Comparison of ENCODE assay signal across 18 cellular contexts in the genomic region with DNA sequence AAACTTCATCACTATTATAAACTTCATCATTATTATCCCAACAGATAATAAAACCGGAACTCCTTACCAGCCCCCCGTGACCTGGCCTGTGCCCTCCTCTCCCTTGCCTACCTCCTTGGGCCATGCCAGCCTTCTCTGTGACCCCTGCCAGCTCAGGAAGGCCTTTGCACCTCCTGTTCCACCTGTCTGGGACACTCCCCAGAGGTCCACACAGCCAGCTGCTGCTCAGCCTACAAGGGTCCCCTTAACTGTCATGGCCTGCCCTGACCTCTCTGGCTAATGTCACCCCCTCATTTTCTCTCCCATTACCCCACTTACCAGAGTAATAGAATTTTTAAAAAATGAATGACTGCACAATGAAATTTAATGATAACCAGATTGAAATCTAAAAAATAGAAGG.
DNase-seq lines count a peak whose midpoint lies in the region; ATAC-seq, FAIRE-seq and TF ChIP-seq lines count a peak whose summit lies in the region.
"Had no signal": no experiment of that assay in that cellular context is flagged by ENCODE, and none has a peak within 500 bp of the region (broad histone marks: within the 10 kb centered on the region; RNA-seq: fewer than 3 reads in every experiment).

No MANE protein-coding gene starts in this region.

- H4K20me1 ChIP-seq in HepG2 (ENCODE audit: insufficient read depth, low read length), result no peaks in the 10 kb centered on the region

- no peak overlapping the region for H3K4me3 Mint-ChIP-seq in nephron
- H3K4me3 Mint-ChIP-seq: CD14-positive monocyte, IgD-negative memory B cell had no signal

- no peak overlapping the region for H2AFZ ChIP-seq in HepG2 (ENCODE audit: low read length)

- H3K27me3 ChIP-seq in right lobe of liver (no peaks in the 10 kb centered on the region), HepG2 (ENCODE audit: control insufficient read depth in 1 of 2, insufficient read depth in 2 of 2, low read length in 2 of 2) (no peaks in the 10 kb centered on the region), SJCRH30 (no peaks in the 10 kb centered on the region)

- no peaks in the 10 kb centered on the region for H3K79me2 ChIP-seq in HepG2 (ENCODE audit: insufficient read depth, low read length)

- POLR2A ChIA-PET in HepG2 (lab: Yijun Ruan, JAX), result no interaction called here

- H3K36me3 Mint-ChIP-seq in nephron (ENCODE audit: low read depth), result peaks cover 62% of the 10 kb centered on the region
- H3K36me3 Mint-ChIP-seq: IgD-negative memory B cell had no signal

- H3K4me2 ChIP-seq in HepG2 (ENCODE audit: low read depth, low read length), result no peak overlapping the region

- intact Hi-C loops in right lobe of liver (cut with DNase I) (no loop called here), HepG2 (cut with micrococcal nuclease; ENCODE audit: unreplicated experiment) (no loop called here)

- no peak for TF ChIP-seq POLR2A in right lobe of liver (IDR thresholded peaks at IDR 0.05)
- TF ChIP-seq POLR2A in HepG2 (IDR thresholded peaks at IDR 0.05; ENCODE audit: insufficient read depth in 1 of 2, low read depth in 2 of 2, low read length in 2 of 2), result no peak

- no peaks in the 10 kb centered on the region for H3K9me3 ChIP-seq in right lobe of liver
- H3K9me3 ChIP-seq in HepG2 (ENCODE audit: low read length), result no peaks in the 10 kb centered on the region
- H3K9me3 ChIP-seq in SJCRH30 (replicated peaks), result no peaks in the 10 kb centered on the region

- no peak for FAIRE-seq in HepG2 (lab: Jason Lieb, UNC)

- H3K27ac ChIP-seq in right lobe of liver, result no peak overlapping the region
- H3K27ac ChIP-seq in HepG2 (ENCODE audit: extremely low read length, insufficient read depth, low read length), result no peak overlapping the region
- peak overlapping the region; percentile 79 for H3K27ac ChIP-seq in SJCRH30
- H3K27ac ChIP-seq: HL-60 had no signal

- peak in 2 of 3 donors; percentile 4 to 19 for DNase-seq in right lobe of liver
- no peak for DNase-seq in HepG2 (ENCODE audit: low spot score)
- no peak for DNase-seq in SJCRH30
- DNase-seq in stimulated activated CD4-positive, alpha-beta T cell treated with anti-CD3 and anti-CD28 coated beads, Interleukin-4, amount 100 ng/mL, for 4 hours, result no peak
- DNase-seq: AML-193, DMS79 treated with DMSO at 0.1 percent for 48 hours, H7, Karpas-422, NCI-H1417 treated with DMSO at 0.1 percent for 48 hours, NCI-H187 treated with DMSO at 0.1 percent for 48 hours, NCI-H226, NCI-H524 had no signal

- TF ChIP-seq CTCF in right lobe of liver (IDR thresholded peaks at IDR 0.05) (no peak), HepG2 (CRISPR knock-in tag; IDR thresholded peaks at IDR 0.05) (no peak), nephron (IDR thresholded peaks at IDR 0.05; ENCODE audit: unreplicated experiment in 3 of 3) (no peak)

- H3K27me3 Mint-ChIP-seq in nephron (ENCODE audit: low read depth), result no peaks in the 10 kb centered on the region
- H3K27me3 Mint-ChIP-seq: IgD-negative memory B cell had no signal

- no peak for TF ChIP-seq RAD21 in HepG2 (CRISPR knock-in tag; IDR thresholded peaks at IDR 0.05)

- peaks cover 0 to 4% (median 1%) of the 10 kb centered on the region in 4 donors for H3K36me3 ChIP-seq in right lobe of liver
- peaks cover 16 to 21% of the 10 kb centered on the region in 2 experiments for H3K36me3 ChIP-seq in HepG2 (replicated peaks in 1 of 2; ENCODE audit: control insufficient read depth in 1 of 2, insufficient read depth in 2 of 2, low read length in 2 of 2)
- H3K36me3 ChIP-seq in SJCRH30, result peaks cover 28% of the 10 kb centered on the region

- no TSS peak for BruUV-seq in HepG2 (replicated peaks; lab: Mats Ljungman, UMichigan)

- H3K4me3 ChIP-seq in right lobe of liver (no peak overlapping the region), HepG2 (replicated peaks in 1 of 3; ENCODE audit: insufficient read depth in 1 of 3, low read depth in 2 of 3, low read length in 3 of 3) (no peak overlapping the region), SJCRH30 (no peak overlapping the region)

- ATAC-seq in right lobe of liver (no peak), HepG2 (no peak), HG02759 (IDR thresholded peaks at IDR 0.05; ENCODE audit: unreplicated experiment) (no peak), HG03159 (IDR thresholded peaks at IDR 0.05; ENCODE audit: unreplicated experiment) (no peak)

- no peak for TF ChIP-seq EP300 in HepG2 (IDR thresholded peaks at IDR 0.05; ENCODE audit: low read depth in 2 of 2, low read length in 2 of 2)
- no peak for TF ChIP-seq EP300 in HepG2 (CRISPR knock-in tag; IDR thresholded peaks at IDR 0.05; ENCODE audit: borderline replicate concordance)

- H3K4me1 ChIP-seq in right lobe of liver, result no peaks in the 10 kb centered on the region
- H3K4me1 ChIP-seq in HepG2 (ENCODE audit: insufficient read depth, low read length), result no peaks in the 10 kb centered on the region
- peaks cover 31% of the 10 kb centered on the region for H3K4me1 ChIP-seq in SJCRH30

- peak overlapping the region; percentile 63 to 93 (median 85) for H3K27ac Mint-ChIP-seq in nephron

- H3K4me1 Mint-ChIP-seq in nephron, result peaks cover 58% of the 10 kb centered on the region

- CTCF ChIA-PET in HepG2 (lab: Yijun Ruan, JAX; ENCODE audit: low intra/inter-chr PET ratio, low total read pairs), result no interaction called here

- no peaks in the 10 kb centered on the region for H3K9me3 Mint-ChIP-seq in nephron
- H3K9me3 Mint-ChIP-seq: IgD-negative memory B cell had no signal

- no peak overlapping the region for H3K9ac ChIP-seq in HepG2 (ENCODE audit: insufficient read depth, low read depth, low read length)

- in situ Hi-C loops in HepG2 (cut with HindIII; ENCODE audit: extremely low pct_ligation_motif_present, low pct_unique_long_range_greater_than_20kb), result no loop called here

- WGBS in right lobe of liver (ENCODE audit: insufficient coverage, low coverage, low lambda C conversion rate, missing lambda C conversion rate), result no CpG with 5 or more reads among the region's 2 CpGs
- WGBS in HepG2 (ENCODE audit: low lambda C conversion rate), result 90% methylated on average over 2 of the region's 2 CpGs

TF ChIP-seq in HepG2, 621 proteins besides CTCF, POLR2A, EP300 and RAD21:
- TF ChIP-seq TGIF2 (CRISPR knock-in tag; IDR thresholded peaks at IDR 0.05), result no peak

Comparison
In these comparisons a context has a peak if more than half of its experiments do, and no peak if none do; other contexts are left out.
1. DNase-seq: peak in right lobe of liver (2 of 3); none in HepG2 (single experiment), SJCRH30 (0 of 2) and stimulated activated CD4-positive, alpha-beta T cell treated with anti-CD3 and anti-CD28 coated beads, Interleukin-4, amount 100 ng/mL, for 4 hours (0 of 2).